In the genomic region with DNA sequence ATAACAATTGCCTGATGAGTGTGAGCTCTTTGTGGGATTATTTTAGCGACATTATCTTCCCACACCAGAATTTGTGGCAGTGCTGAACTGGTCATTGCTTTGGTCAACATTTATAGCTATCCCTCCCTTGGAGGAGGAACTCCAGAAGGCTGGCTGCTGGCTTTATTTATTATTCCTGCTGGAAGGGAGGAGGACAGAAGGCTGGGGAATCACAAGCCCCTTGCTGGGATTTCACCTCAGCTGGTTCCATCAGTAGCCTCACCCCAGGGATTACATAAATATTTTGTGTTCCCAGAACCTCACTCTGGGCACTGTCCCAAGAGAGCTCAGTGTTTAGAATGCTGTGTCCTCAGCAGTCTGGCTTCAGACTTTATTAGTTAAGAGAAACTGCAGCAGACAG, we compare ENCODE assay signal across 15 cellular contexts.
DNase-seq lines count a peak whose midpoint lies in the region; ATAC-seq and TF ChIP-seq lines count a peak whose summit lies in the region.
"Had no signal": no experiment of that assay in that cellular context is flagged by ENCODE, and none has a peak within 500 bp of the region (broad histone marks: within the 10 kb centered on the region; RNA-seq: fewer than 3 reads in every experiment).

No MANE protein-coding gene starts in this region.

- peaks cover 5% of the 10 kb centered on the region for H3K4me1 Mint-ChIP-seq in MCF 10A (ENCODE audit: insufficient read depth, unreplicated experiment)

- H2AFZ ChIP-seq in mammary epithelial cell (ENCODE audit: low read depth, low read length), result no peak overlapping the region

- 80% methylated on average over 1 of the region's 1 CpG for WGBS in mammary epithelial cell (ENCODE audit: low coverage, missing lambda C conversion rate)

- H3K9me3 ChIP-seq in mammary epithelial cell (replicated peaks; ENCODE audit: insufficient read depth, low read length) (no peaks in the 10 kb centered on the region), vagina (no peaks in the 10 kb centered on the region)
- H3K9me3 ChIP-seq: A549, ascending aorta, HAP-1 had no signal

- no peak overlapping the region for H3K4me2 ChIP-seq in mammary epithelial cell (ENCODE audit: insufficient read depth, low read depth, low read length)
- H3K4me2 ChIP-seq: A549 had no signal

- intact Hi-C loops in MCF 10A (cut with micrococcal nuclease), result no loop called here
- intact Hi-C loops in mammary epithelial cell (cut with micrococcal nuclease), result no loop called here
- intact Hi-C loops in vagina (cut with DNase I), result no loop called here

- H3K27me3 Mint-ChIP-seq in MCF 10A (ENCODE audit: insufficient read depth, unreplicated experiment), result no peaks in the 10 kb centered on the region

- H3K27me3 ChIP-seq in mammary epithelial cell (ENCODE audit: insufficient read depth, low read length) (no peaks in the 10 kb centered on the region), vagina (no peaks in the 10 kb centered on the region)
- H3K27me3 ChIP-seq: ascending aorta had no signal

- POLR2A ChIA-PET in MCF 10A (lab: Yijun Ruan, JAX), result interaction anchor here (0.6 kb wide), 1 partner anchor 185 kb away, joined by 3 read pairs; no protein-coding TSS in a partner anchor

- H3K36me3 ChIP-seq in mammary epithelial cell (ENCODE audit: insufficient read depth, low read length) (no peaks in the 10 kb centered on the region), vagina (no peaks in the 10 kb centered on the region)
- H3K36me3 ChIP-seq: ascending aorta, HAP-1 had no signal

- no peak overlapping the region for H3K27ac Mint-ChIP-seq in MCF 10A (ENCODE audit: low read depth, unreplicated experiment)
- H3K27ac Mint-ChIP-seq: stimulated activated naive CD8-positive, alpha-beta T cell treated with anti-CD3 and anti-CD28 coated beads, Interleukin-15, Interleukin-2, amounts not matched to agents 100 ng/mL and 50 ng/mL, for 24 hours had no signal

- no peak overlapping the region for H3K4me3 Mint-ChIP-seq in MCF 10A (ENCODE audit: unreplicated experiment)
- H3K4me3 Mint-ChIP-seq: stimulated activated naive CD8-positive, alpha-beta T cell treated with anti-CD3 and anti-CD28 coated beads, Interleukin-15, Interleukin-2, amounts not matched to agents 100 ng/mL and 50 ng/mL, for 24 hours had no signal

- H3K79me2 ChIP-seq in mammary epithelial cell (ENCODE audit: insufficient read depth, low read length), result no peaks in the 10 kb centered on the region

- H3K27ac ChIP-seq in mammary epithelial cell (ENCODE audit: insufficient read depth, low read depth, low read length), result no peak overlapping the region
- peak overlapping the region; percentile 53 for H3K27ac ChIP-seq in vagina
- H3K27ac ChIP-seq: A549, ascending aorta had no signal

- dilution Hi-C loops in mammary epithelial cell (cut with HindIII; ENCODE audit: low sequenced_read_pairs), result no loop called here

- no peak for TF ChIP-seq CTCF in MCF 10A (IDR thresholded peaks at IDR 0.05; ENCODE audit: unreplicated experiment)
- no peak for TF ChIP-seq CTCF in mammary epithelial cell (conservative IDR thresholded peaks at IDR 0.05 in 1 of 2, IDR thresholded peaks at IDR 0.05 in 1 of 2; ENCODE audit: extremely low read depth in 1 of 2, insufficient read depth in 1 of 2, low read depth in 1 of 2, low read length in 2 of 2)
- no peak for TF ChIP-seq CTCF in vagina (IDR thresholded peaks at IDR 0.05)

- CTCF ChIA-PET in MCF 10A (lab: Yijun Ruan, JAX) (interaction anchor here (0.5 to 0.7 kb wide), 2 partner anchors 30 to 74 kb away, joined by 3 to 4 read pairs; no protein-coding TSS in a partner anchor), mammary epithelial cell (lab: Charles Lee; ENCODE audit: low non-redundant PET) (no interaction called here)

- H3K9ac ChIP-seq in mammary epithelial cell (ENCODE audit: insufficient read depth, low read length), result no peak overlapping the region

- no TSS peak for BruUV-seq in MCF 10A (replicated peaks; lab: Mats Ljungman, UMichigan)
- BruUV-seq in mammary epithelial cell (replicated peaks; lab: Mats Ljungman, UMichigan), result no TSS peak

- no peak overlapping the region for H3K4me3 ChIP-seq in mammary epithelial cell (replicated peaks in 1 of 3; ENCODE audit: insufficient read depth in 1 of 3, low read depth in 2 of 3, low read length in 3 of 3)
- no peak overlapping the region for H3K4me3 ChIP-seq in vagina
- H3K4me3 ChIP-seq: A549, ascending aorta, HAP-1 had no signal

- in situ Hi-C loops in mammary epithelial cell (cut with MboI; ENCODE audit: low sequenced_read_pairs in 2 of 2), result no loop called here

- ATAC-seq in GM18861 (IDR thresholded peaks at IDR 0.05; ENCODE audit: unreplicated experiment) (no peak), GM19395 (IDR thresholded peaks at IDR 0.05; ENCODE audit: unreplicated experiment) (no peak)
- ATAC-seq: A549 had no signal

- H3K4me1 ChIP-seq in mammary epithelial cell (ENCODE audit: insufficient read depth, low read length) (peaks cover 4% of the 10 kb centered on the region), vagina (no peaks in the 10 kb centered on the region)
- H3K4me1 ChIP-seq: A549, ascending aorta, HAP-1 had no signal

- DNase-seq in MCF 10A (ENCODE audit: unreplicated experiment) (peak; percentile 60), mammary epithelial cell (no peak), fibroblast of gingiva (ENCODE audit: low read depth) (peak; percentile 70), mucosa of gallbladder (ENCODE audit: low spot score) (peak; percentile 68), vagina (ENCODE audit: extremely low spot score in 2 of 2) (no peak), NCI-H2029 (lab: John Stamatoyannopoulos, UW) (no peak)
- DNase-seq: MM.1S, NCI-H774, T-helper 1 cell had no signal

- no peaks in the 10 kb centered on the region for H3K9me3 Mint-ChIP-seq in MCF 10A (ENCODE audit: unreplicated experiment)
- H3K9me3 Mint-ChIP-seq: stimulated activated naive CD8-positive, alpha-beta T cell treated with anti-CD3 and anti-CD28 coated beads, Interleukin-15, Interleukin-2, amounts not matched to agents 100 ng/mL and 50 ng/mL, for 24 hours had no signal

- no peaks in the 10 kb centered on the region for H3K36me3 Mint-ChIP-seq in MCF 10A (ENCODE audit: insufficient read depth, unreplicated experiment)

- TF ChIP-seq POLR2A in vagina (IDR thresholded peaks at IDR 0.05), result no peak

- no peaks in the 10 kb centered on the region for H4K20me1 ChIP-seq in mammary epithelial cell (ENCODE audit: insufficient read depth, low read length)

Comparison
In these comparisons a context has a peak if more than half of its experiments do, and no peak if none do; other contexts are left out.
1. DNase-seq: peak in MCF 10A (single experiment), fibroblast of gingiva (single experiment) and mucosa of gallbladder (single experiment); none in mammary epithelial cell (single experiment), vagina (0 of 2) and NCI-H2029 (single experiment).